20 cellular contexts compared by ENCODE assay signal in the genomic region with DNA sequence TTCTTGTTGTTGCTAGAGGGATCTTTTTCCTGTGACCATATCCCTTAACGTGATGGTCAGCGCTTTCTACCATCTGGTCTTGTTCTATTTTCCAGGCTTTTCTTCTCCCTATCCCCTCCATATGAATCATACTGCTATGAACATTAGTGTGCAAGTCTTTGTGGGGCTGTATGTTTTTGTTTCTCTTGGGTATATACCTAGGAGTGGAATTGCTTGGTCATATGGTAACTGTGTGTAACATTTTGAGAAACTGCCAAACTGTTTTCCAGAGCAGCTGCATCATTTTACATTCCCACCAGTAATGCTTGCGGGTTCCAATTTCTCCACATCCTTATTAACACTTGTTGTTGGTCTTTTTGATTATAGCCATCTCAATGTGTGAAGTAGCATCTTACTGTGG.
"Had no signal": no experiment of that assay in that cellular context is flagged by ENCODE, and none has a peak within 500 bp of the region (broad histone marks: within the 10 kb centered on the region; RNA-seq: fewer than 3 reads in every experiment).

No MANE protein-coding gene starts in this region.

- H3K4me3 ChIP-seq: dorsolateral prefrontal cortex, heart left ventricle, prostate gland, right lobe of liver, suprapubic skin, thyroid gland had no signal

- H3K36me3 ChIP-seq: heart left ventricle, prostate gland, right lobe of liver, suprapubic skin, thyroid gland had no signal

- DNase-seq: cortex of kidney; dorsolateral prefrontal cortex; effector memory CD4-positive, alpha-beta T cell; heart left ventricle; hippocampal formation; kidney glomerular epithelial cell; mesendoderm; naive B cell; nephron progenitor cell; retina; right lobe of liver; stimulated activated CD4-positive, alpha-beta T cell treated with anti-CD3 and anti-CD28 coated beads, Interleukin-4, amount 100 ng/mL, for 1 hour; stimulated activated CD8-positive, alpha-beta memory T cell treated with anti-CD3 and anti-CD28 coated beads, Interleukin-4, amount 100 ng/mL, for 48 hours; stimulated activated naive CD8-positive, alpha-beta T cell treated with anti-CD3 and anti-CD28 coated beads, Interleukin-15, Interleukin-2, amounts not matched to agents 100 U/mL and 50 U/mL, for 24 hours; thyroid gland had no signal

- H3K4me1 ChIP-seq: heart left ventricle, parathyroid adenoma, prostate gland, right lobe of liver, suprapubic skin, thyroid gland had no signal

- ATAC-seq: esophagus mucosa; heart left ventricle; right lobe of liver; stimulated activated effector memory CD8-positive, alpha-beta T cell treated with anti-CD3 and anti-CD28 coated beads, Interleukin-12 subunit alpha, Interleukin-12 subunit beta, amount 100 ng/mL, for 72 hours; stimulated activated naive CD8-positive, alpha-beta T cell treated with anti-CD3 and anti-CD28 coated beads, Interleukin-15, Interleukin-2, amounts not matched to agents 100 U/mL and 50 U/mL, for 24 hours had no signal

- H3K27ac ChIP-seq: dorsolateral prefrontal cortex, heart left ventricle, parathyroid adenoma, prostate gland, right lobe of liver, suprapubic skin, thyroid gland had no signal

- H3K9me3 ChIP-seq: heart left ventricle, prostate gland, right lobe of liver, suprapubic skin, thyroid gland had no signal

- H3K27me3 ChIP-seq: heart left ventricle, right lobe of liver, suprapubic skin, thyroid gland had no signal
